1 cellular context compared by ENCODE assay signal in genomic region chr22:39915295-39915726, GRCh38.
TF ChIP-seq lines count a peak whose summit lies in the region.

No MANE protein-coding gene starts in this region.

TF ChIP-seq in GM23338, 12 proteins besides CTCF, POLR2A, EP300 and RAD21 (continued from another document):
- TF ChIP-seq ZNF462 (CRISPR knock-in tag; IDR thresholded peaks at IDR 0.05) (no peak), POLR2AphosphoS5 (IDR thresholded peaks at IDR 0.05; ENCODE audit: low read depth) (no peak), CREB1 (CRISPR knock-in tag; IDR thresholded peaks at IDR 0.05; ENCODE audit: low read depth) (no peak), ZNF331 (CRISPR knock-in tag; IDR thresholded peaks at IDR 0.05; ENCODE audit: low read depth) (no peak), ETS1 (IDR thresholded peaks at IDR 0.05) (no peak), REST (IDR thresholded peaks at IDR 0.05; ENCODE audit: unreplicated experiment) (no peak), NANOG (IDR thresholded peaks at IDR 0.05; ENCODE audit: borderline replicate concordance) (no peak), ZNF114 (CRISPR knock-in tag; IDR thresholded peaks at IDR 0.05) (no peak), STAT1 (IDR thresholded peaks at IDR 0.05; ENCODE audit: unreplicated experiment) (no peak)
